In genomic region chr12:104477812-104478388, GRCh38 we compare ENCODE assay signal across 9 cellular contexts. TPM values are rescaled to one million over a fixed set of nuclear protein-coding genes. Genes with fewer than 3 reads are reported as not detected.
DNase-seq lines count a peak whose midpoint lies in the region; ATAC-seq and TF ChIP-seq lines count a peak whose summit lies in the region.
"Had no signal": no experiment of that assay in that cellular context is flagged by ENCODE, and none has a peak within 500 bp of the region (broad histone marks: within the 10 kb centered on the region; RNA-seq: fewer than 3 reads in every experiment).

No MANE protein-coding gene starts in this region.

- peak overlapping the region; percentile 89 for H3K4me3 Mint-ChIP-seq in activated T-helper 1 cell treated with anti-CD3 and anti-CD28 coated beads, Interleukin-12 subunit alpha, Interleukin-12 subunit beta, Interleukin-2, Interleukin-4 antibody, amounts not matched to agents 30 ng/mL and 10 ng/mL and 1 ng/mL, durations not matched to agents 14 hours and 24 hours and 36 hours
- peak overlapping the region; percentile 91 for H3K4me3 Mint-ChIP-seq in natural killer cell treated with Interleukin-12 subunit alpha and Interleukin-12 subunit beta and Interleukin-15 and Interleukin-18, amount 100 ng/mL, for 72 hours

- TF ChIP-seq CTCF in GM12865 (IDR thresholded peaks at IDR 0.05; ENCODE audit: insufficient read depth, low read depth, low read length, missing control alignments) = no peak
- no peak for TF ChIP-seq CTCF in BE2C (IDR thresholded peaks at IDR 0.05; ENCODE audit: low read depth, low read length)
- TF ChIP-seq CTCF in testis (IDR thresholded peaks at IDR 0.05) = no peak

- no peak overlapping the region for H3K27ac ChIP-seq in testis

- intact Hi-C loops in activated T-helper 1 cell treated with anti-CD3 and anti-CD28 coated beads, Interleukin-12 subunit alpha, Interleukin-12 subunit beta, Interleukin-2, Interleukin-4 antibody, amounts not matched to agents 30 ng/mL and 10 ng/mL and 1 ng/mL, durations not matched to agents 14 hours and 24 hours and 36 hours (cut with micrococcal nuclease) = loop anchor here (1.0 to 2.0 kb wide), 3 partner anchors 7 to 17 kb away; no protein-coding TSS in a partner anchor
- intact Hi-C loops in testis (cut with DNase I; ENCODE audit: low total_unique reads) = no loop called here

- peaks cover 90% of the 10 kb centered on the region for H3K4me1 Mint-ChIP-seq in activated T-helper 1 cell treated with anti-CD3 and anti-CD28 coated beads, Interleukin-12 subunit alpha, Interleukin-12 subunit beta, Interleukin-2, Interleukin-4 antibody, amounts not matched to agents 30 ng/mL and 10 ng/mL and 1 ng/mL, durations not matched to agents 14 hours and 24 hours and 36 hours (ENCODE audit: low read depth)
- H3K4me1 Mint-ChIP-seq in natural killer cell treated with Interleukin-12 subunit alpha and Interleukin-12 subunit beta and Interleukin-15 and Interleukin-18, amount 100 ng/mL, for 72 hours (ENCODE audit: low read depth in 2 of 2) = peaks cover 80 to 91% of the 10 kb centered on the region in 2 donors

- H3K36me3 ChIP-seq in BE2C (no peaks in the 10 kb centered on the region; the same call in 1 of the 2 replicates), testis (ENCODE audit: low read depth, missing control alignments) (no peaks in the 10 kb centered on the region)

- DNase-seq in GM12865 (ENCODE audit: low read depth) (peak; percentile 39), Kasumi-1 (lab: John Stamatoyannopoulos, UW) (peak; percentile 83 to 84), BE2C (no peak), NCI-H1105 (lab: John Stamatoyannopoulos, UW) (no peak), DMS153 treated with DMSO at 0.1 percent for 48 hours (lab: John Stamatoyannopoulos, UW; ENCODE audit: unreplicated experiment) (no peak), testis (no peak)
- DNase-seq in activated T-helper 1 cell treated with anti-CD3 and anti-CD28 coated beads, Interleukin-12 subunit alpha, Interleukin-12 subunit beta, Interleukin-2, Interleukin-4 antibody, amounts not matched to agents 30 ng/mL and 10 ng/mL and 1 ng/mL, durations not matched to agents 14 hours and 24 hours and 36 hours (ENCODE audit: low spot score) = no peak
- DNase-seq in natural killer cell treated with Interleukin-12 subunit alpha and Interleukin-12 subunit beta and Interleukin-15 and Interleukin-18, amount 100 ng/mL, for 72 hours (ENCODE audit: low spot score) = no peak
- DNase-seq: glutamatergic neuron had no signal

- H3K36me3 Mint-ChIP-seq in activated T-helper 1 cell treated with anti-CD3 and anti-CD28 coated beads, Interleukin-12 subunit alpha, Interleukin-12 subunit beta, Interleukin-2, Interleukin-4 antibody, amounts not matched to agents 30 ng/mL and 10 ng/mL and 1 ng/mL, durations not matched to agents 14 hours and 24 hours and 36 hours (ENCODE audit: low read depth) = peaks cover 28% of the 10 kb centered on the region
- H3K36me3 Mint-ChIP-seq in natural killer cell treated with Interleukin-12 subunit alpha and Interleukin-12 subunit beta and Interleukin-15 and Interleukin-18, amount 100 ng/mL, for 72 hours = peaks cover 10% of the 10 kb centered on the region

- H3K4me3 ChIP-seq in GM12865 (ENCODE audit: low read depth, low read length) (peak overlapping the region; percentile 55), BE2C (ENCODE audit: low read depth, low read length) (no peak overlapping the region), testis (no peak overlapping the region)

- H3K27me3 ChIP-seq in BE2C (no peaks in the 10 kb centered on the region), testis (no peaks in the 10 kb centered on the region)

- no peaks in the 10 kb centered on the region for H3K9me3 Mint-ChIP-seq in activated T-helper 1 cell treated with anti-CD3 and anti-CD28 coated beads, Interleukin-12 subunit alpha, Interleukin-12 subunit beta, Interleukin-2, Interleukin-4 antibody, amounts not matched to agents 30 ng/mL and 10 ng/mL and 1 ng/mL, durations not matched to agents 14 hours and 24 hours and 36 hours
- peaks cover 4% of the 10 kb centered on the region for H3K9me3 Mint-ChIP-seq in natural killer cell treated with Interleukin-12 subunit alpha and Interleukin-12 subunit beta and Interleukin-15 and Interleukin-18, amount 100 ng/mL, for 72 hours

- no peaks in the 10 kb centered on the region for H3K27me3 Mint-ChIP-seq in activated T-helper 1 cell treated with anti-CD3 and anti-CD28 coated beads, Interleukin-12 subunit alpha, Interleukin-12 subunit beta, Interleukin-2, Interleukin-4 antibody, amounts not matched to agents 30 ng/mL and 10 ng/mL and 1 ng/mL, durations not matched to agents 14 hours and 24 hours and 36 hours (ENCODE audit: insufficient read depth)
- no peaks in the 10 kb centered on the region for H3K27me3 Mint-ChIP-seq in natural killer cell treated with Interleukin-12 subunit alpha and Interleukin-12 subunit beta and Interleukin-15 and Interleukin-18, amount 100 ng/mL, for 72 hours

- TF ChIP-seq POLR2A in testis (IDR thresholded peaks at IDR 0.05) = no peak

- no peaks in the 10 kb centered on the region; the same call in 1 of the 2 replicates for H3K9me3 ChIP-seq in BE2C
- no peaks in the 10 kb centered on the region for H3K9me3 ChIP-seq in testis

- peak; percentile 40 to 41 for ATAC-seq in natural killer cell treated with Interleukin-12 subunit alpha and Interleukin-12 subunit beta and Interleukin-15 and Interleukin-18, amount 100 ng/mL, for 72 hours

- H3K4me1 ChIP-seq in BE2C (peaks cover 9% of the 10 kb centered on the region), testis (peaks cover 6% of the 10 kb centered on the region)

- 76 to 77% methylated on average over 3 of the region's 3 CpGs for WGBS in testis, 2 donors

- H3K27ac Mint-ChIP-seq in activated T-helper 1 cell treated with anti-CD3 and anti-CD28 coated beads, Interleukin-12 subunit alpha, Interleukin-12 subunit beta, Interleukin-2, Interleukin-4 antibody, amounts not matched to agents 30 ng/mL and 10 ng/mL and 1 ng/mL, durations not matched to agents 14 hours and 24 hours and 36 hours = peak overlapping the region; percentile 98
- peak overlapping the region; percentile 96 to 100 for H3K27ac Mint-ChIP-seq in natural killer cell treated with Interleukin-12 subunit alpha and Interleukin-12 subunit beta and Interleukin-15 and Interleukin-18, amount 100 ng/mL, for 72 hours

RNA-seq across cellular contexts. Expression of gene CHST11, which starts 21.2 kb away (rescaled TPM):
- 69.8 and 70.7 TPM in 2 replicates for total RNA-seq in activated T-helper 1 cell treated with anti-CD3 and anti-CD28 coated beads, Interleukin-12 subunit alpha, Interleukin-12 subunit beta, Interleukin-2, Interleukin-4 antibody, amounts not matched to agents 30 ng/mL and 10 ng/mL and 1 ng/mL, durations not matched to agents 14 hours and 24 hours and 36 hours
- total RNA-seq in natural killer cell treated with Interleukin-12 subunit alpha and Interleukin-12 subunit beta and Interleukin-15 and Interleukin-18, amount 100 ng/mL, for 72 hours = 100 to 1,000 TPM; 195 to 374 TPM
- 38.2 TPM for polyA plus RNA-seq in BE2C (2012; ENCODE audit: insufficient read depth, insufficient read length, low read depth)
- total RNA-seq in testis = 10 to 100 TPM; 23.9 to 36.9 TPM
- 5.1 TPM for polyA plus RNA-seq in testis (ENCODE audit: insufficient read depth, low read depth, low replicate concordance)

Comparison
In these comparisons a context has a peak if more than half of its experiments do, and no peak if none do; other contexts are left out.
1. DNase-seq: peak in GM12865 (single experiment) and Kasumi-1 (2 of 2); none in activated T-helper 1 cell treated with anti-CD3 and anti-CD28 coated beads, Interleukin-12 subunit alpha, Interleukin-12 subunit beta, Interleukin-2, Interleukin-4 antibody, amounts not matched to agents 30 ng/mL and 10 ng/mL and 1 ng/mL, durations not matched to agents 14 hours and 24 hours and 36 hours (single experiment), natural killer cell treated with Interleukin-12 subunit alpha and Interleukin-12 subunit beta and Interleukin-15 and Interleukin-18, amount 100 ng/mL, for 72 hours (single experiment), BE2C (single experiment), NCI-H1105 (single experiment), DMS153 treated with DMSO at 0.1 percent for 48 hours (single experiment) and testis (single experiment).